In the genomic region with DNA sequence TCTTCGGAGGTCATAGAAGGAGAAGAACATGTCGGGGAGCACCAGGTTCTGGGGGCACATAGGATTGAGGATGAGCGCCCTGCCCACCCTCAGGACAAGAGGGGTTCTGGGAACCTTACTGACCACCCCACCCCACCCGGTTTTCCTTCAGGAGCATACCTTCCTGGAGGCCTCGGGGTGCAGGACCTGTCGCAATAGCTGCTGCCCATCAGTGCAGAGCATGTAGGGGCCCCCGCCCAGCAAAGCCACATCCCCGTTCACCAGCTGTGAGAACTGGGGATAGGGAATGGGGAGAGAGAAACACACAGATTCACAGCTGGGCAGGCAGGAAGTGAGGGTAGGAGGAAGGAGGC, we compare ENCODE assay signal across 1 cellular context.
TF ChIP-seq lines count a peak whose summit lies in the region.

No MANE protein-coding gene starts in this region.

TF ChIP-seq in GM23338, 12 proteins besides CTCF, POLR2A, EP300 and RAD21:
- TF ChIP-seq EZH2phosphoT487 (IDR thresholded peaks at IDR 0.05; ENCODE audit: unreplicated experiment) = no peak
- no peak for TF ChIP-seq ETS1 (IDR thresholded peaks at IDR 0.05)
- no peak for TF ChIP-seq NANOG (IDR thresholded peaks at IDR 0.05; ENCODE audit: borderline replicate concordance)
- no peak for TF ChIP-seq ZNF462 (CRISPR knock-in tag; IDR thresholded peaks at IDR 0.05)
- no peak for TF ChIP-seq REST (IDR thresholded peaks at IDR 0.05; ENCODE audit: unreplicated experiment)
- no peak for TF ChIP-seq CREB1 (CRISPR knock-in tag; IDR thresholded peaks at IDR 0.05; ENCODE audit: low read depth)
- no peak for TF ChIP-seq STAT1 (IDR thresholded peaks at IDR 0.05; ENCODE audit: unreplicated experiment)
